ENCODE assay signal across 1 cellular context in genomic region chr18:56291229-56291796, GRCh38.
TF ChIP-seq lines count a peak whose summit lies in the region.

No MANE protein-coding gene starts in this region.

TF ChIP-seq in IMR-90, 13 proteins besides CTCF, POLR2A, EP300 and RAD21 (continued from another document):
- TF ChIP-seq SMC3 (IDR thresholded peaks at IDR 0.05; ENCODE audit: low read depth, low read length) (no peak), CEBPB (IDR thresholded peaks at IDR 0.05; ENCODE audit: low read depth, low read length) (no peak), MAFK (IDR thresholded peaks at IDR 0.05; ENCODE audit: low read depth, low read length) (no peak), CHD1 (IDR thresholded peaks at IDR 0.05; ENCODE audit: low read depth, low read length) (no peak)
